22 cellular contexts compared by ENCODE assay signal in the genomic region with DNA sequence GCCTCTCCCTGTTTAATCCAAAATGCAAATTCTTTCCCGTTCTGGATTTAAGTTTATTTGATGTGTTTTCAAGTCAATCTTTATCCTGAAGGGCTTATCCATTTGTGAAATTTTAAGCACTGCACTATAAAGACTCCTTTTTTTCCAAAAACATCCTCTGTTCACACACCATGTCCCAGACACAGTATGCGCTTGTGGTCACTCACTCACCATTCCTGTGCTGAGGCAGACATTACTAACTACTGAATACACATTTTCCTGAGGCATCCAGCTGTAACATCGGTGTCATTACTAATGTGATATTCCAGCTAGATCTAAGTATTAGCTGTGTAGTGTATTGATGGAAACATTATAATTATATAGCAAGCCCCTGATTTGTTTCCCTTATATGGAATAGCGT.
DNase-seq lines count a peak whose midpoint lies in the region; ATAC-seq and TF ChIP-seq lines count a peak whose summit lies in the region.
"Had no signal": no experiment of that assay in that cellular context is flagged by ENCODE, and none has a peak within 500 bp of the region (broad histone marks: within the 10 kb centered on the region; RNA-seq: fewer than 3 reads in every experiment).

No MANE protein-coding gene starts in this region.

- H3K36me3 Mint-ChIP-seq in endothelial cell (ENCODE audit: low read depth, unreplicated experiment) = no peaks in the 10 kb centered on the region
- H3K36me3 Mint-ChIP-seq: CD4-positive, CD25-positive, alpha-beta regulatory T cell; naive thymus-derived CD4-positive, alpha-beta T cell had no signal

- no peaks in the 10 kb centered on the region for H3K9me3 Mint-ChIP-seq in endothelial cell (ENCODE audit: unreplicated experiment)
- H3K9me3 Mint-ChIP-seq: activated CD8-positive, alpha-beta T cell treated with anti-CD3 and anti-CD28 coated beads for 36 hours had no signal

- no peaks in the 10 kb centered on the region for H3K27me3 Mint-ChIP-seq in endothelial cell (ENCODE audit: unreplicated experiment)
- H3K27me3 Mint-ChIP-seq: activated CD8-positive, alpha-beta T cell treated with anti-CD3 and anti-CD28 coated beads for 36 hours; CD4-positive, CD25-positive, alpha-beta regulatory T cell; dendritic cell treated with granulocyte-macrophage colony-stimulating factor and Interleukin-4, amounts not matched to agents 40 ng/mL and 50 ng/mL, for 4 days had no signal

- no peak overlapping the region for H3K4me3 ChIP-seq in kidney epithelial cell (ENCODE audit: low read depth, low read length)
- no peak overlapping the region for H3K4me3 ChIP-seq in retinal pigment epithelial cell (ENCODE audit: low read length)
- H3K4me3 ChIP-seq: adrenal gland had no signal

- no peaks in the 10 kb centered on the region for H3K36me3 ChIP-seq in kidney epithelial cell (ENCODE audit: control insufficient read depth, insufficient read depth, low read length)
- H3K36me3 ChIP-seq: adrenal gland had no signal

- no peaks in the 10 kb centered on the region for H3K27me3 ChIP-seq in kidney epithelial cell (ENCODE audit: control insufficient read depth, insufficient read depth, low read length)
- H3K27me3 ChIP-seq: adrenal gland had no signal

- peak; percentile 7 for DNase-seq in GM03348 (ENCODE audit: low spot score)
- DNase-seq in amniotic epithelial cell (ENCODE audit: low read depth) = peak; percentile 51
- peak; percentile 87 for DNase-seq in kidney epithelial cell (ENCODE audit: low read depth)
- DNase-seq in retinal pigment epithelial cell (ENCODE audit: low read depth) = peak; percentile 46
- no peak for DNase-seq in endothelial cell (ENCODE audit: low spot score)
- DNase-seq in SIG-M5 treated with dmso at 0.1 percent for 504 hours (lab: John Stamatoyannopoulos, UW; ENCODE audit: unreplicated experiment) = no peak
- no peak for DNase-seq in NCI-H524 treated with DMSO at 0.1 percent for 48 hours (lab: John Stamatoyannopoulos, UW)
- DNase-seq: activated CD8-positive, alpha-beta T cell treated with anti-CD3 and anti-CD28 coated beads for 36 hours; activated gamma-delta T cell treated with Interleukin-2 at 50 U/mL for 16 hours; activated T-cell treated with anti-CD3 and anti-CD28 coated beads for 4 hours; adrenal gland; CD4-positive, CD25-positive, alpha-beta regulatory T cell; GDM1; hypothalamus; islet precursor cell; KBM-7; naive thymus-derived CD4-positive, alpha-beta T cell; T1000 had no signal

- no peak overlapping the region for H3K27ac Mint-ChIP-seq in endothelial cell (ENCODE audit: unreplicated experiment)
- H3K27ac Mint-ChIP-seq: activated CD8-positive, alpha-beta T cell treated with anti-CD3 and anti-CD28 coated beads for 36 hours; CD4-positive, CD25-positive, alpha-beta regulatory T cell; dendritic cell treated with granulocyte-macrophage colony-stimulating factor and Interleukin-4, amounts not matched to agents 40 ng/mL and 50 ng/mL, for 4 days; naive thymus-derived CD4-positive, alpha-beta T cell had no signal

- no peak overlapping the region for H3K4me3 Mint-ChIP-seq in endothelial cell (ENCODE audit: unreplicated experiment)
- H3K4me3 Mint-ChIP-seq: activated CD8-positive, alpha-beta T cell treated with anti-CD3 and anti-CD28 coated beads for 36 hours; CD4-positive, CD25-positive, alpha-beta regulatory T cell; dendritic cell treated with granulocyte-macrophage colony-stimulating factor and Interleukin-4, amounts not matched to agents 40 ng/mL and 50 ng/mL, for 4 days; naive thymus-derived CD4-positive, alpha-beta T cell had no signal

- ATAC-seq in HG02759 (IDR thresholded peaks at IDR 0.05; ENCODE audit: unreplicated experiment) = no peak
- ATAC-seq: activated CD4-positive, CD25-positive, alpha-beta regulatory T cell treated with anti-CD3 and anti-CD28 coated beads, Interleukin-2, amount 50 U/mL, for 24 hours; activated CD8-positive, alpha-beta T cell treated with anti-CD3 and anti-CD28 coated beads for 36 hours; naive thymus-derived CD4-positive, alpha-beta T cell; sciatic nerve had no signal

- H3K4me1 Mint-ChIP-seq in endothelial cell (ENCODE audit: unreplicated experiment) = peaks cover 9% of the 10 kb centered on the region
- H3K4me1 Mint-ChIP-seq: CD4-positive, CD25-positive, alpha-beta regulatory T cell; naive thymus-derived CD4-positive, alpha-beta T cell had no signal

- no peak for TF ChIP-seq CTCF in kidney epithelial cell (IDR thresholded peaks at IDR 0.05; ENCODE audit: insufficient read depth, low read length, poor library complexity, severe bottlenecking)
- TF ChIP-seq CTCF in retinal pigment epithelial cell (conservative IDR thresholded peaks at IDR 0.05; ENCODE audit: low read depth, low read length) = no peak
- TF ChIP-seq CTCF in endothelial cell (IDR thresholded peaks at IDR 0.05; ENCODE audit: unreplicated experiment) = no peak

Comparison
In these comparisons a context has a peak if more than half of its experiments do, and no peak if none do; other contexts are left out.
1. DNase-seq: peak in GM03348 (single experiment), amniotic epithelial cell (single experiment), kidney epithelial cell (single experiment) and retinal pigment epithelial cell (single experiment); none in endothelial cell (single experiment), SIG-M5 treated with dmso at 0.1 percent for 504 hours (single experiment) and NCI-H524 treated with DMSO at 0.1 percent for 48 hours (single experiment).